15 cellular contexts compared by ENCODE assay signal in genomic region chr19:16579381-16579780, GRCh38. TPM values are rescaled to one million over a fixed set of nuclear protein-coding genes. Genes with fewer than 3 reads are reported as not detected.
DNase-seq lines count a peak whose midpoint lies in the region; ATAC-seq and TF ChIP-seq lines count a peak whose summit lies in the region.
"Had no signal": no experiment of that assay in that cellular context is flagged by ENCODE, and none has a peak within 500 bp of the region (broad histone marks: within the 10 kb centered on the region; RNA-seq: fewer than 3 reads in every experiment).

No MANE protein-coding gene starts in this region.

- H2AFZ ChIP-seq in SU-DHL-6 (ENCODE audit: low read depth, low read length, severe bottlenecking) = no peak overlapping the region

- H3K4me1 ChIP-seq in gastrocnemius medialis = peaks cover 70 to 81% of the 10 kb centered on the region in 2 donors
- peaks cover 5 to 37% (median 22%) of the 10 kb centered on the region in 4 donors for H3K4me1 ChIP-seq in Peyer's patch
- peaks cover 0 to 62% (median 22%) of the 10 kb centered on the region in 4 donors for H3K4me1 ChIP-seq in tibial nerve

- peaks cover 9% of the 10 kb centered on the region for H3K36me3 Mint-ChIP-seq in activated CD8-positive, alpha-beta memory T cell treated with anti-CD3 and anti-CD28 coated beads, Interleukin-2, amount 10 ng/mL, durations not matched to agents 7 days and 5 days
- peaks cover 42% of the 10 kb centered on the region for H3K36me3 Mint-ChIP-seq in central memory CD8-positive, alpha-beta T cell (ENCODE audit: insufficient read depth)

- TF ChIP-seq POLR2A in gastrocnemius medialis (IDR thresholded peaks at IDR 0.05) = no peak
- no peak for TF ChIP-seq POLR2A in Peyer's patch (IDR thresholded peaks at IDR 0.05)
- no peak for TF ChIP-seq POLR2A in tibial nerve (IDR thresholded peaks at IDR 0.05)

- no peak for DNase-seq in activated CD8-positive, alpha-beta memory T cell treated with anti-CD3 and anti-CD28 coated beads, Interleukin-2, amount 10 ng/mL, durations not matched to agents 7 days and 5 days
- DNase-seq in activated CD8-positive, alpha-beta memory T cell treated with anti-CD3 and anti-CD28 coated beads for 24 hours = no peak
- no peak for DNase-seq in central memory CD8-positive, alpha-beta T cell (ENCODE audit: low spot score in 2 of 2)
- DNase-seq in gastrocnemius medialis = no peak
- no peak for DNase-seq in NCI-H1092 (lab: John Stamatoyannopoulos, UW)
- DNase-seq in Peyer's patch = no peak
- DNase-seq in tibial nerve (ENCODE audit: low spot score in 2 of 2) = no peak
- DNase-seq: ACHN; activated T-cell treated with anti-CD3 and anti-CD28 coated beads, Interleukin-2, amount 50 U/mL, for 1 hour; cerebellar nuclear complex; NCI-H1436 treated with DMSO at 0.1 percent for 48 hours had no signal

- in situ Hi-C loops in gastrocnemius medialis (cut with MboI; ENCODE audit: low sequenced_read_pairs in 4 of 4) = no loop called here

- no peak for TF ChIP-seq EP300 in tibial nerve (IDR thresholded peaks at IDR 0.05)

- no peak overlapping the region for H3K4me3 Mint-ChIP-seq in activated CD8-positive, alpha-beta memory T cell treated with anti-CD3 and anti-CD28 coated beads, Interleukin-2, amount 10 ng/mL, durations not matched to agents 7 days and 5 days
- no peak overlapping the region for H3K4me3 Mint-ChIP-seq in central memory CD8-positive, alpha-beta T cell
- H3K4me3 Mint-ChIP-seq: mesothelial cell of epicardium had no signal

- H3K9me3 ChIP-seq in SU-DHL-6 (ENCODE audit: insufficient read depth, low read length) (no peaks in the 10 kb centered on the region), gastrocnemius medialis (no peaks in the 10 kb centered on the region), Peyer's patch (no peaks in the 10 kb centered on the region), tibial nerve (no peaks in the 10 kb centered on the region)

- WGBS in tibial nerve, 2 donors = 75 to 79% methylated on average over 4 of the region's 4 CpGs

- CTCF ChIA-PET in activated CD8-positive, alpha-beta memory T cell treated with anti-CD3 and anti-CD28 coated beads, Interleukin-2, amount 10 ng/mL, durations not matched to agents 7 days and 5 days (lab: Charles Lee) = no interaction called here

- H3K27me3 Mint-ChIP-seq in activated CD8-positive, alpha-beta memory T cell treated with anti-CD3 and anti-CD28 coated beads, Interleukin-2, amount 10 ng/mL, durations not matched to agents 7 days and 5 days = no peaks in the 10 kb centered on the region
- H3K27me3 Mint-ChIP-seq in central memory CD8-positive, alpha-beta T cell = no peaks in the 10 kb centered on the region

- H3K9me2 ChIP-seq in SU-DHL-6 (replicated peaks; ENCODE audit: insufficient read depth, low read length) = no peaks in the 10 kb centered on the region

- H3K9ac ChIP-seq in SU-DHL-6 (ENCODE audit: low read length) = no peak overlapping the region

- H3K4me3 ChIP-seq in SU-DHL-6 (ENCODE audit: insufficient read depth, low read length, poor library complexity, severe bottlenecking) (no peak overlapping the region), gastrocnemius medialis (no peak overlapping the region), Peyer's patch (no peak overlapping the region), tibial nerve (no peak overlapping the region)

- H3K27ac ChIP-seq in SU-DHL-6 (ENCODE audit: low read depth, low read length) = peak overlapping the region; percentile 21; the same call in 1 of the 2 replicates
- H3K27ac ChIP-seq in gastrocnemius medialis = peak overlapping the region; percentile 94 to 97 (median 95)
- H3K27ac ChIP-seq in Peyer's patch = no peak overlapping the region
- peak overlapping the region in 1 of 4 donors; percentile 17 for H3K27ac ChIP-seq in tibial nerve

- TF ChIP-seq CTCF in SU-DHL-6 (IDR thresholded peaks at IDR 0.05; ENCODE audit: insufficient read depth, low read length, poor library complexity, severe bottlenecking) (no peak), gastrocnemius medialis (IDR thresholded peaks at IDR 0.05 in 4 of 5, conservative IDR thresholded peaks at IDR 0.05 in 1 of 5) (no peak), Peyer's patch (IDR thresholded peaks at IDR 0.05) (no peak), tibial nerve (IDR thresholded peaks at IDR 0.05) (no peak)

- H3K4me1 Mint-ChIP-seq in activated CD8-positive, alpha-beta memory T cell treated with anti-CD3 and anti-CD28 coated beads, Interleukin-2, amount 10 ng/mL, durations not matched to agents 7 days and 5 days = peaks cover 46% of the 10 kb centered on the region
- H3K4me1 Mint-ChIP-seq in central memory CD8-positive, alpha-beta T cell = peaks cover 43% of the 10 kb centered on the region

- no peak for ATAC-seq in activated CD8-positive, alpha-beta memory T cell treated with anti-CD3 and anti-CD28 coated beads, Interleukin-2, amount 10 ng/mL, durations not matched to agents 7 days and 5 days
- no peak for ATAC-seq in central memory CD8-positive, alpha-beta T cell (replicated peaks; ENCODE audit: extremely low read depth, poor library complexity, severe bottlenecking)
- no peak for ATAC-seq in gastrocnemius medialis
- ATAC-seq: HCT116, sciatic nerve had no signal

- peaks cover 8% of the 10 kb centered on the region for H3F3A ChIP-seq in SU-DHL-6 (ENCODE audit: insufficient read depth)

- H3K4me2 ChIP-seq in SU-DHL-6 (ENCODE audit: low read depth, low read length, poor library complexity, severe bottlenecking) = no peak overlapping the region

- H4K20me1 ChIP-seq in SU-DHL-6 (ENCODE audit: low read depth, low read length) = no peaks in the 10 kb centered on the region

- intact Hi-C loops in gastrocnemius medialis (cut with DNase I; ENCODE audit: low total_unique reads) = no loop called here

- no peaks in the 10 kb centered on the region for H3K9me3 Mint-ChIP-seq in activated CD8-positive, alpha-beta memory T cell treated with anti-CD3 and anti-CD28 coated beads, Interleukin-2, amount 10 ng/mL, durations not matched to agents 7 days and 5 days (ENCODE audit: low read depth)
- no peaks in the 10 kb centered on the region for H3K9me3 Mint-ChIP-seq in central memory CD8-positive, alpha-beta T cell
- H3K9me3 Mint-ChIP-seq: mesothelial cell of epicardium had no signal

- no peaks in the 10 kb centered on the region for H3K36me3 ChIP-seq in SU-DHL-6 (ENCODE audit: low read length)
- H3K36me3 ChIP-seq in gastrocnemius medialis = peaks cover 0 to 17% of the 10 kb centered on the region in 2 donors
- peaks cover 0 to 39% (median 0%) of the 10 kb centered on the region in 3 donors for H3K36me3 ChIP-seq in Peyer's patch
- peaks cover 0 to 49% (median 20%) of the 10 kb centered on the region in 3 donors for H3K36me3 ChIP-seq in tibial nerve

- H3K79me2 ChIP-seq in SU-DHL-6 (ENCODE audit: insufficient read depth, low read length) = peaks cover 83% of the 10 kb centered on the region

- H3K27me3 ChIP-seq in SU-DHL-6 (ENCODE audit: low read length) = no peaks in the 10 kb centered on the region
- H3K27me3 ChIP-seq in gastrocnemius medialis = no peaks in the 10 kb centered on the region
- H3K27me3 ChIP-seq in Peyer's patch = no peaks in the 10 kb centered on the region
- no peaks in the 10 kb centered on the region for H3K27me3 ChIP-seq in tibial nerve

- peak overlapping the region; percentile 31 for H3K27ac Mint-ChIP-seq in activated CD8-positive, alpha-beta memory T cell treated with anti-CD3 and anti-CD28 coated beads, Interleukin-2, amount 10 ng/mL, durations not matched to agents 7 days and 5 days
- H3K27ac Mint-ChIP-seq in central memory CD8-positive, alpha-beta T cell (ENCODE audit: low read depth) = peak overlapping the region; percentile 58

RNA-seq across cellular contexts. Expression of gene SLC35E1, which starts 7.2 kb away (rescaled TPM):
- 10 to 100 TPM; 46.2 to 46.3 TPM for total RNA-seq in activated CD8-positive, alpha-beta memory T cell treated with anti-CD3 and anti-CD28 coated beads, Interleukin-2, amount 10 ng/mL, durations not matched to agents 7 days and 5 days
- total RNA-seq in gastrocnemius medialis (10 to 100 TPM; 24.1 to 60.3 (median 40.1) TPM), Peyer's patch (10 to 100 TPM; 23.9 to 62.0 (median 41.9) TPM), tibial nerve (10 to 100 TPM; 24.9 to 29.5 (median 28.0) TPM)

RNA-seq across cellular contexts. Expression of gene CHERP, which starts 37.1 kb away (rescaled TPM):
- 10 to 100 TPM; 66.5 to 74.5 TPM for total RNA-seq in activated CD8-positive, alpha-beta memory T cell treated with anti-CD3 and anti-CD28 coated beads, Interleukin-2, amount 10 ng/mL, durations not matched to agents 7 days and 5 days
- total RNA-seq in gastrocnemius medialis (10 to 100 TPM in 2 of 4 donors, 1 to 10 TPM in 2; 7.4 to 12.1 (median 9.8) TPM), Peyer's patch (10 to 100 TPM; 11.4 to 26.4 (median 22.4) TPM), tibial nerve (10 to 100 TPM in 3 of 4 donors, 1 to 10 TPM in 1; 9.8 to 22.5 (median 12.6) TPM)

RNA-seq across cellular contexts. Expression of gene MED26, which starts 48.6 kb away (rescaled TPM):
- total RNA-seq in activated CD8-positive, alpha-beta memory T cell treated with anti-CD3 and anti-CD28 coated beads, Interleukin-2, amount 10 ng/mL, durations not matched to agents 7 days and 5 days = 10 to 100 TPM; 16.0 to 21.3 TPM
- total RNA-seq in gastrocnemius medialis = 10 to 100 TPM in 2 of 4 donors, 1 to 10 TPM in 2; 5.7 to 15.7 (median 9.4) TPM
- 10 to 100 TPM in 1 of 4 donors, 1 to 10 TPM in 3; 5.4 to 13.9 (median 8.9) TPM for total RNA-seq in Peyer's patch
- total RNA-seq in tibial nerve = 10 to 100 TPM in 2 of 4 donors, 1 to 10 TPM in 2; 6.1 to 14.2 (median 11.7) TPM

Comparison
In these comparisons a context has a peak if more than half of its experiments do, and no peak if none do; other contexts are left out.
1. H3K27ac ChIP-seq: peak in SU-DHL-6 (single experiment) and gastrocnemius medialis (4 of 4); none in Peyer's patch (0 of 4).